In the genomic region with DNA sequence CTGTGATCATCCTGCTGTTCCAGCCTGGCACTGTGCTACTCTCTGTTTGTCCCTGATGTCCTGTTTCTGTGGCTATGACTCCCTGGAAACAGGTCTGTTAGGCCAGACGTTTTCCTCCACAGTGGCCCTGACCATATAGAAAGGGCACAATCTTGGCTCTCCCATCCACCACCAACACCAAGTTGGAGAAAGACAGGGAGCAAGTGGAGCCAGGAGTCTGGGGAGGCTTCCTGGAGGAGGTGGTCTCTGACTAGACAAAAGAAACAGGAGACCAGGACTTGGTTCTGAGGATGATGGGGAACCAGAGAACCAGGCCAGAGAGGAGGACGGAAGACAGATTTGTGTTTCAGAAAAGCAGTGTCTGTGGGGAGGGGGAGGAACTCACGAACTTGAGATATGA, we compare ENCODE assay signal across 19 cellular contexts.
"Had no signal": no experiment of that assay in that cellular context is flagged by ENCODE, and none has a peak within 500 bp of the region (broad histone marks: within the 10 kb centered on the region; RNA-seq: fewer than 3 reads in every experiment).

No MANE protein-coding gene starts in this region.

- H3K4me1 Mint-ChIP-seq: memory B cell had no signal

- DNase-seq: activated CD4-positive, alpha-beta T cell treated with anti-CD3 and anti-CD28 coated beads for 1 hour; activated CD4-positive, alpha-beta T cell treated with anti-CD3 and anti-CD28 coated beads, Interleukin-2, amount 50 U/mL, for 1 hour; activated naive CD4-positive, alpha-beta T cell treated with Interleukin-2 at 50 U/mL for 16 hours; activated naive CD8-positive, alpha-beta T cell treated with anti-CD3 and anti-CD28 coated beads for 36 hours; activated T-cell treated with anti-CD3 and anti-CD28 coated beads, Interleukin-2, amount 50 U/mL, for 48 hours; cortex of kidney; head of caudate nucleus; hypothalamus; naive B cell; ovary; stimulated activated CD4-positive, alpha-beta T cell treated with anti-CD3 and anti-CD28 coated beads, Interleukin-4, amount 100 ng/mL, for 24 hours; stimulated activated naive CD8-positive, alpha-beta T cell treated with anti-CD3 and anti-CD28 coated beads, Interleukin-15, Interleukin-2, amounts not matched to agents 100 U/mL and 50 U/mL, for 24 hours had no signal

- H3K9me3 Mint-ChIP-seq: activated naive CD8-positive, alpha-beta T cell treated with anti-CD3 and anti-CD28 coated beads for 36 hours; memory B cell; naive B cell had no signal

- ATAC-seq: gastroesophageal sphincter; psoas muscle; stimulated activated naive CD8-positive, alpha-beta T cell treated with anti-CD3 and anti-CD28 coated beads, Interleukin-15, Interleukin-2, amounts not matched to agents 100 U/mL and 50 U/mL, for 24 hours had no signal

- H3K27me3 ChIP-seq: ovary, right atrium auricular region had no signal

- H3K36me3 Mint-ChIP-seq: activated naive CD8-positive, alpha-beta T cell treated with anti-CD3 and anti-CD28 coated beads for 36 hours; memory B cell; naive B cell had no signal

- H3K9me3 ChIP-seq: gastroesophageal sphincter, neutrophil, ovary, psoas muscle, right atrium auricular region had no signal

- H3K27ac ChIP-seq: epithelial cell of prostate, gastroesophageal sphincter, neutrophil, ovary, psoas muscle, right atrium auricular region had no signal

- H3K27ac Mint-ChIP-seq: activated naive CD8-positive, alpha-beta T cell treated with anti-CD3 and anti-CD28 coated beads for 36 hours; memory B cell had no signal

- H3K36me3 ChIP-seq: gastroesophageal sphincter, neutrophil, ovary, right atrium auricular region had no signal

- H3K4me3 ChIP-seq: gastroesophageal sphincter, ovary, psoas muscle, right atrium auricular region had no signal

- H3K4me3 Mint-ChIP-seq: activated naive CD8-positive, alpha-beta T cell treated with anti-CD3 and anti-CD28 coated beads for 36 hours; memory B cell had no signal

- FAIRE-seq: urothelium cell line had no signal
